Comparison of ENCODE assay signal across 8 cellular contexts in the genomic region with DNA sequence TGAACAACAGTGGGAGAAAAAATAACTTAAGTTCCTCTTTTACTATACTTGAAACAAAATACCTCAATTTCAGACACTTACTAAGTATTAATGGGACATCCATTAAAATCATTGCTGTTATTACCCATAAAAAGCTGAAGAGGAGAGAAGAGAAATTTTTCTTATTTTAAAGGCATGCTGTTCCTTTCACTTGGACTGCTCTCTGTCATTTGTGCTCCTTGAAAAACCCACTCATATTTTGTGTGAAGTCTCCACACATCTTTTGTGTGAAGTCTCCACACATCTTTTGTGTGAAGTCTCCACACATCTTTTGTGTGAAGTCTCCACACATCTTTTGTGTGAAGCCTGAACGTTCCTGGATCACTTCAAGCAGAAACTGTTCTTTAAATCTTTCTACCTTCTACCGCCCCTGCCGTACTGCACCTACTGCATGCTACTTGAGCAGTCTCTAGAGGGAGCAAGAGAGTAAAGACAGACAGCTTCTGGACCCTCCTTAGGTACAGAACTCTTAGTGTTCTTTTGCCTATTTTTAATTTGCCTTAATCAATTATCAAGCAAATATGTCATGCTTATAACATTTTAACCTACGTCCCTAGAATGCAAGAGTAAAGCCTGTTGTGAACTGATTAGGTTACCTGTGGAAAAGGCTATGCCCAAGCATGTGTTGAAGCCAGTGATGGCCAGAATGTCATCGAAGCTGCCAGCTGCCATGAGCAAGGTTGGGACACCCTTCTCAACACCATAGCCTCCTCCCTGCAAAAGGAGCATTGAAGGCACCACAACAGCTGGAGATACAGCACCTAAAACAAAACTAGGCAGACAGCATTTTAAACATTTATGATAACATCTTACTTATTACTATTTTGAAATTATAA. TPM values are rescaled to one million over a fixed set of nuclear protein-coding genes. Genes with fewer than 3 reads are reported as not detected.
A peak's percentile ranks its signal among the peaks of the same experiment; 100 is the strongest.
DNase-seq lines count a peak whose midpoint lies in the region; ATAC-seq and TF ChIP-seq lines count a peak whose summit lies in the region.

No MANE protein-coding gene starts in this region.

- H3K36me3 Mint-ChIP-seq in central memory CD8-positive, alpha-beta T cell (ENCODE audit: insufficient read depth): peaks cover 7% of the 10 kb centered on the region

- H3K4me1 Mint-ChIP-seq in central memory CD8-positive, alpha-beta T cell: no peaks in the 10 kb centered on the region

- no peak overlapping the region for H3K9ac ChIP-seq in liver (ENCODE audit: low read depth in 1 of 2, low read length in 2 of 2)

- H3K4me1 ChIP-seq in liver (ENCODE audit: control insufficient read depth in 4 of 4, insufficient read depth in 4 of 4, low read length in 3 of 4) (no peaks in the 10 kb centered on the region), testis (no peaks in the 10 kb centered on the region)

- DNase-seq in NCI-H2029 treated with DMSO at 0.1 percent for 48 hours (lab: John Stamatoyannopoulos, UW) (peak; percentile 11), NCI-H2029 (lab: John Stamatoyannopoulos, UW) (no peak), HL-60 (ENCODE audit: low read depth in 1 of 2, low spot score in 1 of 2) (peak; percentile 13 to 32), T follicular helper cell (ENCODE audit: low read depth) (peak; percentile 13), testis (peak; percentile 26)
- peak in 1 of 2 donors; percentile 23 for DNase-seq in central memory CD8-positive, alpha-beta T cell (ENCODE audit: low spot score in 2 of 2)

- H3K4me3 ChIP-seq in HL-60 (replicated peaks; ENCODE audit: insufficient read depth, low read length) (no peak overlapping the region), liver (ENCODE audit: low read depth in 1 of 3, low read length in 3 of 3) (no peak overlapping the region), testis (no peak overlapping the region)

- no peak for TF ChIP-seq POLR2A in testis (IDR thresholded peaks at IDR 0.05)

- intact Hi-C loops in testis (cut with DNase I; ENCODE audit: low total_unique reads): no loop called here

- peak; percentile 94 for ATAC-seq in GM21515 (IDR thresholded peaks at IDR 0.05; ENCODE audit: unreplicated experiment)
- peak; percentile 93 for ATAC-seq in central memory CD8-positive, alpha-beta T cell (replicated peaks; ENCODE audit: extremely low read depth, poor library complexity, severe bottlenecking)

- H3K27me3 ChIP-seq in HL-60 (ENCODE audit: insufficient read depth, poor library complexity, severe bottlenecking): no peaks in the 10 kb centered on the region
- no peaks in the 10 kb centered on the region for H3K27me3 ChIP-seq in liver (ENCODE audit: control insufficient read depth in 4 of 4, insufficient read depth in 4 of 4, low read length in 3 of 4)
- H3K27me3 ChIP-seq in testis: no peaks in the 10 kb centered on the region

- H3K36me3 ChIP-seq in liver (ENCODE audit: control insufficient read depth in 4 of 4, insufficient read depth in 3 of 4, low read depth in 1 of 4, low read length in 3 of 4) (peaks cover 5 to 33% (median 16%) of the 10 kb centered on the region in 4 donors), testis (ENCODE audit: low read depth, missing control alignments) (no peaks in the 10 kb centered on the region)

- 39% methylated on average over 5 of the region's 5 CpGs for WGBS in liver
- 54 to 56% methylated on average over 5 of the region's 5 CpGs for WGBS in testis, 2 donors

- H3K27ac ChIP-seq in HL-60 (replicated peaks) (no peak overlapping the region), liver (ENCODE audit: low read depth in 1 of 2, low read length in 2 of 2) (no peak overlapping the region), testis (no peak overlapping the region)

- peak; percentile 63 for TF ChIP-seq CTCF in HL-60 (IDR thresholded peaks at IDR 0.05; ENCODE audit: insufficient read depth, low read length)
- TF ChIP-seq CTCF in liver (IDR thresholded peaks at IDR 0.05; ENCODE audit: low read depth, low read length, missing input control): peak; percentile 76
- TF ChIP-seq CTCF in testis (IDR thresholded peaks at IDR 0.05): peak in 2 of 3 experiments; percentile 41 to 59

- no peaks in the 10 kb centered on the region for H3K9me3 ChIP-seq in liver (ENCODE audit: control insufficient read depth in 4 of 4, low read length in 3 of 4)
- H3K9me3 ChIP-seq in testis: no peaks in the 10 kb centered on the region

- TF ChIP-seq RAD21 in liver (IDR thresholded peaks at IDR 0.05): peak; percentile 79 to 87

- no peak overlapping the region for H3K27ac Mint-ChIP-seq in central memory CD8-positive, alpha-beta T cell (ENCODE audit: low read depth)

- no peaks in the 10 kb centered on the region for H3K27me3 Mint-ChIP-seq in central memory CD8-positive, alpha-beta T cell

- H3K4me3 Mint-ChIP-seq in central memory CD8-positive, alpha-beta T cell: no peak overlapping the region

- H3K9me3 Mint-ChIP-seq in central memory CD8-positive, alpha-beta T cell: no peaks in the 10 kb centered on the region

TF ChIP-seq in liver, 16 proteins besides CTCF, POLR2A, EP300 and RAD21:
- TF ChIP-seq FOXA1 (IDR thresholded peaks at IDR 0.05): no peak
- TF ChIP-seq, protein P1, sequence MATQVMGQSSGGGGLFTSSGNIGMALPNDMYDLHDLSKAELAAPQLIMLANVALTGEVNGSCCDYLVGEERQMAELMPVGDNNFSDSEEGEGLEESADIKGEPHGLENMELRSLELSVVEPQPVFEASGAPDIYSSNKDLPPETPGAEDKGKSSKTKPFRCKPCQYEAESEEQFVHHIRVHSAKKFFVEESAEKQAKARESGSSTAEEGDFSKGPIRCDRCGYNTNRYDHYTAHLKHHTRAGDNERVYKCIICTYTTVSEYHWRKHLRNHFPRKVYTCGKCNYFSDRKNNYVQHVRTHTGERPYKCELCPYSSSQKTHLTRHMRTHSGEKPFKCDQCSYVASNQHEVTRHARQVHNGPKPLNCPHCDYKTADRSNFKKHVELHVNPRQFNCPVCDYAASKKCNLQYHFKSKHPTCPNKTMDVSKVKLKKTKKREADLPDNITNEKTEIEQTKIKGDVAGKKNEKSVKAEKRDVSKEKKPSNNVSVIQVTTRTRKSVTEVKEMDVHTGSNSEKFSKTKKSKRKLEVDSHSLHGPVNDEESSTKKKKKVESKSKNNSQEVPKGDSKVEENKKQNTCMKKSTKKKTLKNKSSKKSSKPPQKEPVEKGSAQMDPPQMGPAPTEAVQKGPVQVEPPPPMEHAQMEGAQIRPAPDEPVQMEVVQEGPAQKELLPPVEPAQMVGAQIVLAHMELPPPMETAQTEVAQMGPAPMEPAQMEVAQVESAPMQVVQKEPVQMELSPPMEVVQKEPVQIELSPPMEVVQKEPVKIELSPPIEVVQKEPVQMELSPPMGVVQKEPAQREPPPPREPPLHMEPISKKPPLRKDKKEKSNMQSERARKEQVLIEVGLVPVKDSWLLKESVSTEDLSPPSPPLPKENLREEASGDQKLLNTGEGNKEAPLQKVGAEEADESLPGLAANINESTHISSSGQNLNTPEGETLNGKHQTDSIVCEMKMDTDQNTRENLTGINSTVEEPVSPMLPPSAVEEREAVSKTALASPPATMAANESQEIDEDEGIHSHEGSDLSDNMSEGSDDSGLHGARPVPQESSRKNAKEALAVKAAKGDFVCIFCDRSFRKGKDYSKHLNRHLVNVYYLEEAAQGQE (IDR thresholded peaks at IDR 0.05): no peak
- TF ChIP-seq, protein P2, sequence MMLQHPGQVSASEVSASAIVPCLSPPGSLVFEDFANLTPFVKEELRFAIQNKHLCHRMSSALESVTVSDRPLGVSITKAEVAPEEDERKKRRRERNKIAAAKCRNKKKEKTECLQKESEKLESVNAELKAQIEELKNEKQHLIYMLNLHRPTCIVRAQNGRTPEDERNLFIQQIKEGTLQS (IDR thresholded peaks at IDR 0.05): no peak
- no peak for TF ChIP-seq EGR1 (IDR thresholded peaks at IDR 0.05; ENCODE audit: low read depth in 2 of 2)
- TF ChIP-seq HNF4G (IDR thresholded peaks at IDR 0.05): no peak
- TF ChIP-seq RXRA (IDR thresholded peaks at IDR 0.05): no peak
- TF ChIP-seq TAF1 (conservative IDR thresholded peaks at IDR 0.05): no peak
- no peak for TF ChIP-seq NR2F2 (IDR thresholded peaks at IDR 0.05)
- no peak for TF ChIP-seq FOXA2 (IDR thresholded peaks at IDR 0.05)
- no peak for TF ChIP-seq SP1 (IDR thresholded peaks at IDR 0.05)
- no peak for TF ChIP-seq GABPA (IDR thresholded peaks at IDR 0.05 in 1 of 2, conservative IDR thresholded peaks at IDR 0.05 in 1 of 2)
- TF ChIP-seq, protein P3, sequence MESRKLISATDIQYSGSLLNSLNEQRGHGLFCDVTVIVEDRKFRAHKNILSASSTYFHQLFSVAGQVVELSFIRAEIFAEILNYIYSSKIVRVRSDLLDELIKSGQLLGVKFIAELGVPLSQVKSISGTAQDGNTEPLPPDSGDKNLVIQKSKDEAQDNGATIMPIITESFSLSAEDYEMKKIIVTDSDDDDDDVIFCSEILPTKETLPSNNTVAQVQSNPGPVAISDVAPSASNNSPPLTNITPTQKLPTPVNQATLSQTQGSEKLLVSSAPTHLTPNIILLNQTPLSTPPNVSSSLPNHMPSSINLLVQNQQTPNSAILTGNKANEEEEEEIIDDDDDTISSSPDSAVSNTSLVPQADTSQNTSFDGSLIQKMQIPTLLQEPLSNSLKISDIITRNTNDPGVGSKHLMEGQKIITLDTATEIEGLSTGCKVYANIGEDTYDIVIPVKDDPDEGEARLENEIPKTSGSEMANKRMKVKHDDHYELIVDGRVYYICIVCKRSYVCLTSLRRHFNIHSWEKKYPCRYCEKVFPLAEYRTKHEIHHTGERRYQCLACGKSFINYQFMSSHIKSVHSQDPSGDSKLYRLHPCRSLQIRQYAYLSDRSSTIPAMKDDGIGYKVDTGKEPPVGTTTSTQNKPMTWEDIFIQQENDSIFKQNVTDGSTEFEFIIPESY (IDR thresholded peaks at IDR 0.05): no peak
- TF ChIP-seq HNF4A (conservative IDR thresholded peaks at IDR 0.05): no peak
- TF ChIP-seq, protein P4, sequence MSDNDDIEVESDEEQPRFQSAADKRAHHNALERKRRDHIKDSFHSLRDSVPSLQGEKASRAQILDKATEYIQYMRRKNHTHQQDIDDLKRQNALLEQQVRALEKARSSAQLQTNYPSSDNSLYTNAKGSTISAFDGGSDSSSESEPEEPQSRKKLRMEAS (IDR thresholded peaks at IDR 0.05): no peak
- no peak for TF ChIP-seq YY1 (IDR thresholded peaks at IDR 0.05)
- no peak for TF ChIP-seq JUND (IDR thresholded peaks at IDR 0.05)

RNA-seq across cellular contexts. Expression of a gene that starts 27.1 kb away (rescaled TPM):
- under 1 TPM; 0.50 to 0.51 TPM for total RNA-seq in liver
- polyA plus RNA-seq in liver: under 1 TPM in 1 of 2 donors, not detected in 1; 0.19 TPM
- total RNA-seq in testis: 10 to 100 TPM; 23.4 to 27.2 TPM
- polyA plus RNA-seq in testis (ENCODE audit: insufficient read depth, low read depth, low replicate concordance): 108 TPM

RNA-seq across cellular contexts. Expression of a gene that starts 29.9 kb away (rescaled TPM):
- total RNA-seq in liver: 10 to 100 TPM; 36.2 to 47.0 TPM
- polyA plus RNA-seq in liver: 10 to 100 TPM; 23.7 to 32.7 TPM
- 10 to 100 TPM; 10.2 to 14.6 TPM for total RNA-seq in testis
- polyA plus RNA-seq in testis (ENCODE audit: insufficient read depth, low read depth, low replicate concordance): 9.7 TPM

RNA-seq across cellular contexts. Expression of a gene that starts 53.0 kb away (rescaled TPM):
- total RNA-seq in liver (10 to 100 TPM; 16.6 to 44.1 TPM), testis (10 to 100 TPM; 53.1 to 54.7 TPM)
- polyA plus RNA-seq in liver (10 to 100 TPM; 26.8 to 88.5 TPM), testis (ENCODE audit: insufficient read depth, low read depth, low replicate concordance) (41.2 TPM)

Comparison
In these comparisons a context has a peak if more than half of its experiments do, and no peak if none do; other contexts are left out.
1. RNA of a gene that starts 27.1 kb away (total RNA-seq): 23.4 to 27.2 TPM in testis; 0.50 to 0.51 TPM in liver; every median in the first group is over 10 times any median in the second.
2. Peak in every context shown above with its lines, with median percentiles within 50 percentile points of each other: CTCF ChIP-seq.